In genomic region chr11:110200836-110201235, GRCh38 we compare ENCODE assay signal across 15 cellular contexts.
DNase-seq lines count a peak whose midpoint lies in the region; ATAC-seq and TF ChIP-seq lines count a peak whose summit lies in the region.
"Had no signal": no experiment of that assay in that cellular context is flagged by ENCODE, and none has a peak within 500 bp of the region (broad histone marks: within the 10 kb centered on the region; RNA-seq: fewer than 3 reads in every experiment).

No MANE protein-coding gene starts in this region.

- H3K27ac Mint-ChIP-seq in CD8-positive, alpha-beta T cell, result no peak overlapping the region
- H3K27ac Mint-ChIP-seq in activated naive CD4-positive, alpha-beta T cell treated with anti-CD3 and anti-CD28 coated beads, Interleukin-2, amount 50 U/mL, for 72 hours, result no peak overlapping the region
- H3K27ac Mint-ChIP-seq in activated CD4-positive, alpha-beta memory T cell treated with anti-CD3 and anti-CD28 coated beads, Interleukin-2, amount 10 ng/mL, durations not matched to agents 7 days and 5 days, result no peak overlapping the region
- H3K27ac Mint-ChIP-seq: CD4-positive, alpha-beta T cell had no signal

- peak overlapping the region; percentile 58 for H3K9ac ChIP-seq in SK-N-MC (ENCODE audit: insufficient read length)
- H3K9ac ChIP-seq: BLaER1 treated with 17β-estradiol and CSF1 and Interleukin-3, amounts not matched to agents 10 nM and 100 nM; SK-N-SH had no signal

- no peaks in the 10 kb centered on the region for H3K79me2 ChIP-seq in hepatocyte

- WGBS in hepatocyte (ENCODE audit: low lambda C conversion rate, missing lambda C conversion rate), result 90% methylated on average over 10 of the region's 10 CpGs

- peak; percentile 55 for DNase-seq in right atrium auricular region (ENCODE audit: low spot score)
- no peak for DNase-seq in left ventricle myocardium superior
- DNase-seq in SK-N-MC (ENCODE audit: low read depth, low spot score), result no peak
- DNase-seq in hepatocyte (ENCODE audit: low spot score), result no peak
- DNase-seq in CD8-positive, alpha-beta T cell, result no peak
- no peak for DNase-seq in activated naive CD4-positive, alpha-beta T cell treated with anti-CD3 and anti-CD28 coated beads, Interleukin-2, amount 50 U/mL, for 72 hours (ENCODE audit: low spot score in 2 of 2)
- DNase-seq in activated CD4-positive, alpha-beta memory T cell treated with anti-CD3 and anti-CD28 coated beads, Interleukin-2, amount 10 ng/mL, durations not matched to agents 7 days and 5 days, result no peak
- DNase-seq in SKM-1 treated with dmso at 0.1 percent for 144 hours (lab: John Stamatoyannopoulos, UW; ENCODE audit: unreplicated experiment), result no peak
- DNase-seq: 8988T, SIG-M5 had no signal

- H3K4me2 ChIP-seq in hepatocyte, result no peak overlapping the region
- H3K4me2 ChIP-seq: BLaER1 treated with 17β-estradiol and CSF1 and Interleukin-3, amounts not matched to agents 10 nM and 100 nM; SK-N-SH had no signal

- no peak overlapping the region for H3K27ac ChIP-seq in right atrium auricular region
- peak overlapping the region; percentile 57; the same call in 1 of the 2 replicates for H3K27ac ChIP-seq in SK-N-MC
- peak overlapping the region; percentile 30 for H3K27ac ChIP-seq in hepatocyte
- H3K27ac ChIP-seq in CD8-positive, alpha-beta T cell (ENCODE audit: low read depth, low read length), result no peak overlapping the region
- H3K27ac ChIP-seq: BLaER1 treated with 17β-estradiol and CSF1 and Interleukin-3, amounts not matched to agents 10 nM and 100 nM had no signal

- POLR2A ChIA-PET in CD8-positive, alpha-beta T cell (lab: Charles Lee), result interaction anchor here (0.7 to 1.4 kb wide), 3 partner anchors 40 to 229 kb away, joined by 3 to 7 read pairs (median 3); partner anchors contain the start of gene FDX1
- POLR2A ChIA-PET in activated CD4-positive, alpha-beta memory T cell treated with anti-CD3 and anti-CD28 coated beads, Interleukin-2, amount 10 ng/mL, durations not matched to agents 7 days and 5 days (lab: Charles Lee), result interaction anchor here (0.9 to 1.5 kb wide), 3 partner anchors 96 to 234 kb away, joined by 3 read pairs; partner anchors contain the start of gene RDX

- H3K9me3 ChIP-seq in right atrium auricular region (no peaks in the 10 kb centered on the region), SK-N-MC (ENCODE audit: low read depth, low read length) (no peaks in the 10 kb centered on the region), hepatocyte (ENCODE audit: low read depth) (no peaks in the 10 kb centered on the region)
- H3K9me3 ChIP-seq in CD8-positive, alpha-beta T cell (ENCODE audit: low read length), result no peaks in the 10 kb centered on the region
- H3K9me3 ChIP-seq: BLaER1 treated with 17β-estradiol and CSF1 and Interleukin-3, amounts not matched to agents 10 nM and 100 nM; MG63; SK-N-SH had no signal

- H3K9me2 ChIP-seq in hepatocyte (replicated peaks; ENCODE audit: insufficient read depth), result no peaks in the 10 kb centered on the region
- H3K9me2 ChIP-seq: SK-N-SH had no signal

- H3K36me3 ChIP-seq in right atrium auricular region (no peaks in the 10 kb centered on the region), SK-N-MC (ENCODE audit: insufficient read depth, low read length) (no peaks in the 10 kb centered on the region), hepatocyte (replicated peaks; ENCODE audit: insufficient read depth, low read depth) (no peaks in the 10 kb centered on the region)
- H3K36me3 ChIP-seq in CD8-positive, alpha-beta T cell (ENCODE audit: insufficient read depth, low read length), result no peaks in the 10 kb centered on the region
- H3K36me3 ChIP-seq: BLaER1 treated with 17β-estradiol and CSF1 and Interleukin-3, amounts not matched to agents 10 nM and 100 nM; MG63 had no signal

- no peaks in the 10 kb centered on the region for H3K36me3 Mint-ChIP-seq in CD8-positive, alpha-beta T cell
- H3K36me3 Mint-ChIP-seq in activated naive CD4-positive, alpha-beta T cell treated with anti-CD3 and anti-CD28 coated beads, Interleukin-2, amount 50 U/mL, for 72 hours, result no peaks in the 10 kb centered on the region
- H3K36me3 Mint-ChIP-seq in activated CD4-positive, alpha-beta memory T cell treated with anti-CD3 and anti-CD28 coated beads, Interleukin-2, amount 10 ng/mL, durations not matched to agents 7 days and 5 days (ENCODE audit: low read depth), result no peaks in the 10 kb centered on the region

- CTCF ChIA-PET in CD8-positive, alpha-beta T cell (lab: Charles Lee), result interaction anchor here (0.6 to 10.5 kb wide), 44 partner anchors 9 to 1228 kb away, joined by 3 to 200 read pairs (median 5); partner anchors contain the start of gene FDX1
- CTCF ChIA-PET in activated CD4-positive, alpha-beta memory T cell treated with anti-CD3 and anti-CD28 coated beads, Interleukin-2, amount 10 ng/mL, durations not matched to agents 7 days and 5 days (lab: Charles Lee), result interaction anchor here (0.6 to 8.7 kb wide), 22 partner anchors 9 to 1086 kb away, joined by 3 to 107 read pairs (median 4); partner anchors contain the start of genes FDX1 and RDX

- H3K4me1 ChIP-seq in right atrium auricular region, result no peaks in the 10 kb centered on the region
- peaks cover 10% of the 10 kb centered on the region for H3K4me1 ChIP-seq in hepatocyte (ENCODE audit: insufficient read depth)
- no peaks in the 10 kb centered on the region for H3K4me1 ChIP-seq in CD8-positive, alpha-beta T cell (ENCODE audit: insufficient read depth, low read length)

- no peaks in the 10 kb centered on the region for H4K20me1 ChIP-seq in hepatocyte (ENCODE audit: insufficient read depth, poor library complexity, severe bottlenecking)
- H4K20me1 ChIP-seq: BLaER1 treated with 17β-estradiol and CSF1 and Interleukin-3, amounts not matched to agents 10 nM and 100 nM had no signal

- no peak for TF ChIP-seq CTCF in right atrium auricular region (IDR thresholded peaks at IDR 0.05)
- no peak for TF ChIP-seq CTCF in hepatocyte (IDR thresholded peaks at IDR 0.05; ENCODE audit: poor library complexity)
- no peak for TF ChIP-seq CTCF in CD8-positive, alpha-beta T cell (IDR thresholded peaks at IDR 0.05)

- intact Hi-C loops in left ventricle myocardium superior (cut with micrococcal nuclease), result loop anchor here (2.0 to 10.0 kb wide), 2 partner anchors 166 to 1034 kb away; no protein-coding TSS in a partner anchor
- intact Hi-C loops in CD8-positive, alpha-beta T cell (cut with DNase I, micrococcal nuclease), result loop anchor here (1.0 to 5.0 kb wide), 8 partner anchors 48 to 1246 kb away; partner anchors contain the start of gene RDX (in 1 of the 2)

- H3K4me3 Mint-ChIP-seq in CD8-positive, alpha-beta T cell, result no peak overlapping the region
- no peak overlapping the region for H3K4me3 Mint-ChIP-seq in activated CD4-positive, alpha-beta memory T cell treated with anti-CD3 and anti-CD28 coated beads, Interleukin-2, amount 10 ng/mL, durations not matched to agents 7 days and 5 days
- H3K4me3 Mint-ChIP-seq: CD4-positive, alpha-beta T cell had no signal

- H3K9me3 Mint-ChIP-seq in CD8-positive, alpha-beta T cell, result no peaks in the 10 kb centered on the region
- H3K9me3 Mint-ChIP-seq in activated naive CD4-positive, alpha-beta T cell treated with anti-CD3 and anti-CD28 coated beads, Interleukin-2, amount 50 U/mL, for 72 hours, result no peaks in the 10 kb centered on the region
- H3K9me3 Mint-ChIP-seq in activated CD4-positive, alpha-beta memory T cell treated with anti-CD3 and anti-CD28 coated beads, Interleukin-2, amount 10 ng/mL, durations not matched to agents 7 days and 5 days, result no peaks in the 10 kb centered on the region
- H3K9me3 Mint-ChIP-seq: CD4-positive, alpha-beta T cell had no signal

- H3K27me3 Mint-ChIP-seq in CD8-positive, alpha-beta T cell (ENCODE audit: low read depth), result peaks cover 2% of the 10 kb centered on the region
- H3K27me3 Mint-ChIP-seq in activated CD4-positive, alpha-beta memory T cell treated with anti-CD3 and anti-CD28 coated beads, Interleukin-2, amount 10 ng/mL, durations not matched to agents 7 days and 5 days, result peaks cover 1% of the 10 kb centered on the region
- H3K27me3 Mint-ChIP-seq: CD4-positive, alpha-beta T cell had no signal

- H3K4me1 Mint-ChIP-seq in CD8-positive, alpha-beta T cell (ENCODE audit: low read depth), result no peaks in the 10 kb centered on the region
- peaks cover 2% of the 10 kb centered on the region for H3K4me1 Mint-ChIP-seq in activated CD4-positive, alpha-beta memory T cell treated with anti-CD3 and anti-CD28 coated beads, Interleukin-2, amount 10 ng/mL, durations not matched to agents 7 days and 5 days

- no peak overlapping the region for H2AFZ ChIP-seq in hepatocyte

- no peak overlapping the region for H3K4me3 ChIP-seq in right atrium auricular region
- H3K4me3 ChIP-seq in SK-N-MC, result no peak overlapping the region
- H3K4me3 ChIP-seq in hepatocyte, result no peak overlapping the region
- H3K4me3 ChIP-seq in CD8-positive, alpha-beta T cell (ENCODE audit: low read depth, low read length), result no peak overlapping the region
- H3K4me3 ChIP-seq: BLaER1 treated with 17β-estradiol and CSF1 and Interleukin-3, amounts not matched to agents 10 nM and 100 nM; GM12878; MG63 had no signal

- H3K27me3 ChIP-seq in right atrium auricular region (no peaks in the 10 kb centered on the region), hepatocyte (no peaks in the 10 kb centered on the region)
- no peaks in the 10 kb centered on the region for H3K27me3 ChIP-seq in CD8-positive, alpha-beta T cell (ENCODE audit: insufficient read depth, low read length)
- H3K27me3 ChIP-seq: BLaER1 treated with 17β-estradiol and CSF1 and Interleukin-3, amounts not matched to agents 10 nM and 100 nM; MG63 had no signal

- ATAC-seq in left ventricle myocardium superior, result no peak
- no peak for ATAC-seq in CD8-positive, alpha-beta T cell
- no peak for ATAC-seq in activated naive CD4-positive, alpha-beta T cell treated with anti-CD3 and anti-CD28 coated beads, Interleukin-2, amount 50 U/mL, for 72 hours

Comparison
In these comparisons a context has a peak if more than half of its experiments do, and no peak if none do; other contexts are left out.
1. H3K27ac ChIP-seq: peak in SK-N-MC (single experiment) and hepatocyte (single experiment); none in right atrium auricular region (0 of 2) and CD8-positive, alpha-beta T cell (single experiment).